In genomic region chr17:4576729-4577322, GRCh38 we compare ENCODE assay signal across 19 cellular contexts. TPM values are rescaled to one million over a fixed set of nuclear protein-coding genes. Genes with fewer than 3 reads are reported as not detected.
DNase-seq lines count a peak whose midpoint lies in the region; ATAC-seq and TF ChIP-seq lines count a peak whose summit lies in the region.
"Had no signal": no experiment of that assay in that cellular context is flagged by ENCODE, and none has a peak within 500 bp of the region (broad histone marks: within the 10 kb centered on the region; RNA-seq: fewer than 3 reads in every experiment).

No MANE protein-coding gene starts in this region.

- H4K20me1 ChIP-seq in H9 (ENCODE audit: control insufficient read depth, insufficient read depth, insufficient read length), result no peaks in the 10 kb centered on the region

- no peak overlapping the region for H2BK12ac ChIP-seq in H9 (ENCODE audit: insufficient read length, low read depth, low read length)

- TF ChIP-seq CTCF in H9 (conservative IDR thresholded peaks at IDR 0.05), result no peak
- no peak for TF ChIP-seq CTCF in WTC11 (IDR thresholded peaks at IDR 0.05)
- TF ChIP-seq CTCF in progenitor cell of endocrine pancreas (IDR thresholded peaks at IDR 0.05; ENCODE audit: unreplicated experiment), result no peak

- H3K4me1 ChIP-seq in H9 (ENCODE audit: insufficient read depth, low read length), result peaks cover 5% of the 10 kb centered on the region; the same call in 1 of the 2 replicates
- H3K4me1 ChIP-seq: adrenal gland, right lobe of liver had no signal

- no peak overlapping the region for H3K56ac ChIP-seq in H9 (ENCODE audit: insufficient read length, low read depth, low read length)

- H3K27me3 Mint-ChIP-seq in H9 (ENCODE audit: low read depth) (peaks cover 15% of the 10 kb centered on the region), WTC11 (ENCODE audit: low read depth) (no peaks in the 10 kb centered on the region; the same call in none of the 2 replicates), progenitor cell of endocrine pancreas (peaks cover 7% of the 10 kb centered on the region)

- H3K4me1 Mint-ChIP-seq in H9, result peaks cover 18 to 39% of the 10 kb centered on the region in 2 experiments
- peaks cover 25% of the 10 kb centered on the region for H3K4me1 Mint-ChIP-seq in WTC11
- peaks cover 16% of the 10 kb centered on the region for H3K4me1 Mint-ChIP-seq in progenitor cell of endocrine pancreas (ENCODE audit: low read depth)

- H3K23ac ChIP-seq in H9 (ENCODE audit: insufficient read length, low read depth, low read length), result no peak overlapping the region

- no peak overlapping the region for H4K8ac ChIP-seq in H9 (replicated peaks; ENCODE audit: insufficient read length, low read depth, low read length)

- peak; percentile 90 for ATAC-seq in WTC11
- ATAC-seq in HG02759 (IDR thresholded peaks at IDR 0.05; ENCODE audit: unreplicated experiment), result no peak
- no peak for ATAC-seq in HG02588 (IDR thresholded peaks at IDR 0.05; ENCODE audit: unreplicated experiment)
- ATAC-seq: activated CD8-positive, alpha-beta memory T cell treated with anti-CD3 and anti-CD28 coated beads, Interleukin-2, amount 10 ng/mL, durations not matched to agents 7 days and 5 days had no signal

- CTCF ChIA-PET in WTC11 (lab: Charles Lee), result interaction anchor here (0.5 to 3.5 kb wide), 6 partner anchors 10 to 133 kb away, joined by 3 to 38 read pairs (median 4); partner anchors contain the start of gene MYBBP1A

- H2BK20ac ChIP-seq in H9 (ENCODE audit: low read depth, low read length, poor library complexity, severe bottlenecking), result no peak overlapping the region

- H3K36me3 Mint-ChIP-seq in H9 (ENCODE audit: insufficient read depth in 1 of 3, low read depth in 3 of 3) (peaks cover 0 to 6% (median 0%) of the 10 kb centered on the region in 3 experiments; a peak in 1 of 7 replicates), WTC11 (no peaks in the 10 kb centered on the region), progenitor cell of endocrine pancreas (ENCODE audit: insufficient read depth) (no peaks in the 10 kb centered on the region)
- H3K36me3 Mint-ChIP-seq: activated CD8-positive, alpha-beta memory T cell treated with anti-CD3 and anti-CD28 coated beads, Interleukin-2, amount 10 ng/mL, durations not matched to agents 7 days and 5 days had no signal

- no peak overlapping the region for H2BK5ac ChIP-seq in H9 (ENCODE audit: insufficient read length, low read length)

- H3T11ph ChIP-seq in H9 (ENCODE audit: low read length), result no peak overlapping the region

- no peak overlapping the region for H3K9ac ChIP-seq in H9 (ENCODE audit: extremely low read depth, insufficient read length, low read length)

- H2BK120ac ChIP-seq in H9 (ENCODE audit: low read depth, low read length, poor library complexity, severe bottlenecking), result no peak overlapping the region

- H2AFZ ChIP-seq in H9 (ENCODE audit: low read length), result no peak overlapping the region

- POLR2A ChIA-PET in WTC11 (lab: Charles Lee), result interaction anchor here (0.6 to 1.4 kb wide), 2 partner anchors 34 to 114 kb away, joined by 3 to 4 read pairs; no protein-coding TSS in a partner anchor

- H3K27ac Mint-ChIP-seq in H9 (0 out of 7 replicates have a peak overlapping the region, but pooled peaks of 1 of the 3 experiments have one; percentile 34), WTC11 (no peak overlapping the region), progenitor cell of endocrine pancreas (peak overlapping the region; percentile 77)
- H3K27ac Mint-ChIP-seq: activated CD8-positive, alpha-beta memory T cell treated with anti-CD3 and anti-CD28 coated beads, Interleukin-2, amount 10 ng/mL, durations not matched to agents 7 days and 5 days had no signal

- H3K27me3 ChIP-seq in H9 (ENCODE audit: insufficient read depth, low read length), result no peaks in the 10 kb centered on the region
- H3K27me3 ChIP-seq: MG63, right lobe of liver had no signal

- no CpG with 5 or more reads among the region's 18 CpGs for WGBS in H9 (ENCODE audit: extremely low coverage, insufficient read length, low lambda C conversion rate)

- H3K9me3 ChIP-seq in H9 (ENCODE audit: control insufficient read depth, low read depth, low read length), result no peaks in the 10 kb centered on the region
- H3K9me3 ChIP-seq: adrenal gland, MG63, right lobe of liver had no signal

- H3K9me3 Mint-ChIP-seq in H9, result peaks cover 0 to 3% of the 10 kb centered on the region in 2 experiments; a peak in 2 of 5 replicates
- no peaks in the 10 kb centered on the region for H3K9me3 Mint-ChIP-seq in WTC11
- H3K9me3 Mint-ChIP-seq in progenitor cell of endocrine pancreas (ENCODE audit: low read depth), result no peaks in the 10 kb centered on the region
- H3K9me3 Mint-ChIP-seq: central memory CD8-positive, alpha-beta T cell had no signal

- DNase-seq in H9, result peak; percentile 87
- DNase-seq in WTC11 (ENCODE audit: low spot score), result peak; percentile 60
- DNase-seq in iPS-NIHi11 (ENCODE audit: low spot score), result peak; percentile 86
- DNase-seq in progenitor cell of endocrine pancreas (ENCODE audit: low spot score, unreplicated experiment), result peak; percentile 55
- DNase-seq in inferior parietal cortex (ENCODE audit: extremely low spot score), result no peak
- DNase-seq: activated CD4-positive, alpha-beta T cell treated with anti-CD3 and anti-CD28 coated beads for 1 hour; activated CD8-positive, alpha-beta memory T cell treated with anti-CD3 and anti-CD28 coated beads, Interleukin-2, amount 10 ng/mL, durations not matched to agents 7 days and 5 days; adrenal gland; MG63; NCI-H187 treated with DMSO at 0.1 percent for 48 hours; NCI-H524; stimulated activated CD4-positive, alpha-beta T cell treated with anti-CD3 and anti-CD28 coated beads, Interleukin-2, amount 100 ng/mL, for 24 hours had no signal

- H3K18ac ChIP-seq in H9 (ENCODE audit: insufficient read length, low read depth, low read length), result peak overlapping the region; percentile 60

- H3K4me3 Mint-ChIP-seq in H9, result no peak overlapping the region
- no peak overlapping the region for H3K4me3 Mint-ChIP-seq in WTC11
- H3K4me3 Mint-ChIP-seq in progenitor cell of endocrine pancreas (ENCODE audit: low read depth), result no peak overlapping the region
- H3K4me3 Mint-ChIP-seq: activated CD8-positive, alpha-beta memory T cell treated with anti-CD3 and anti-CD28 coated beads, Interleukin-2, amount 10 ng/mL, durations not matched to agents 7 days and 5 days; central memory CD8-positive, alpha-beta T cell had no signal

- H3K27ac ChIP-seq in H9 (ENCODE audit: insufficient read length, low read depth, low read length), result no peak overlapping the region
- H3K27ac ChIP-seq: adrenal gland, right lobe of liver had no signal

- H2BK15ac ChIP-seq in H9 (ENCODE audit: low read depth, low read length), result no peak overlapping the region

- peak overlapping the region; percentile 54 for H3K14ac ChIP-seq in H9 (ENCODE audit: insufficient read depth, low read length)

- H3K79me1 ChIP-seq in H9 (ENCODE audit: insufficient read depth, low read depth, low read length, poor library complexity, severe bottlenecking), result no peaks in the 10 kb centered on the region

- no peak overlapping the region for H4K5ac ChIP-seq in H9 (ENCODE audit: insufficient read length, low read depth, low read length)

- H3K4me2 ChIP-seq in H9 (ENCODE audit: insufficient read depth, insufficient read length, low read length), result no peak overlapping the region

- H3K4ac ChIP-seq in H9 (ENCODE audit: low read depth, low read length), result no peak overlapping the region

- H3K23me2 ChIP-seq in H9 (ENCODE audit: insufficient read length, low read depth, low read length, poor library complexity, severe bottlenecking), result peaks cover 2% of the 10 kb centered on the region

- H3K79me2 ChIP-seq in H9 (ENCODE audit: insufficient read depth, low read length), result no peaks in the 10 kb centered on the region

- H2AK5ac ChIP-seq in H9 (ENCODE audit: insufficient read length, low read length), result no peak overlapping the region

- H4K91ac ChIP-seq in H9 (ENCODE audit: insufficient read length, low read depth, low read length), result no peak overlapping the region

TF ChIP-seq in WTC11, 78 proteins besides CTCF, POLR2A, EP300 and RAD21 (continues in another document):
- no peak for TF ChIP-seq ATF6 (CRISPR knock-in tag; IDR thresholded peaks at IDR 0.05)
- TF ChIP-seq ZSCAN18 (CRISPR knock-in tag; IDR thresholded peaks at IDR 0.05), result no peak
- TF ChIP-seq SP1 (CRISPR knock-in tag; conservative IDR thresholded peaks at IDR 0.05), result no peak

RNA-seq across cellular contexts. Expression of gene SMTNL2, which starts 7.5 kb away (rescaled TPM):
- total RNA-seq in H9 (2021) (0.77 and 1.6 TPM in 2 replicates), WTC11 (2021) (2.7 to 3.8 TPM (median 3.8 TPM) in 3 replicates), progenitor cell of endocrine pancreas (8.3 and 8.6 TPM in 2 replicates)
- total RNA-seq: activated CD8-positive, alpha-beta memory T cell treated with anti-CD3 and anti-CD28 coated beads, Interleukin-2, amount 10 ng/mL, durations not matched to agents 7 days and 5 days; lung microvascular endothelial cell; OCI-LY7 had no signal

RNA-seq across cellular contexts. Expression of gene GGT6, which starts 16.4 kb away (rescaled TPM):
- 0.13 and 0.17 TPM in 2 replicates for total RNA-seq in H9 (2021)
- total RNA-seq in WTC11 (2021), result 0.07 to 0.37 TPM (median 0.18 TPM) in 3 replicates
- not detected in 2 replicates for total RNA-seq in progenitor cell of endocrine pancreas
- total RNA-seq: activated CD8-positive, alpha-beta memory T cell treated with anti-CD3 and anti-CD28 coated beads, Interleukin-2, amount 10 ng/mL, durations not matched to agents 7 days and 5 days; lung microvascular endothelial cell; OCI-LY7; SK-MEL-5 had no signal

RNA-seq across cellular contexts. Expression of gene MYBBP1A, which starts 21.6 kb away (rescaled TPM):
- total RNA-seq in H9 (2021), result 177 and 181 TPM in 2 replicates
- total RNA-seq in WTC11 (2021), result 108 to 163 TPM (median 118 TPM) in 3 replicates
- 55.2 and 55.6 TPM in 2 replicates for total RNA-seq in progenitor cell of endocrine pancreas
